Comparison of ENCODE assay signal across 19 cellular contexts in genomic region chr4:3043272-3044020, GRCh38. TPM values are rescaled to one million over a fixed set of nuclear protein-coding genes. Genes with fewer than 3 reads are reported as not detected.
DNase-seq lines count a peak whose midpoint lies in the region; TF ChIP-seq lines count a peak whose summit lies in the region.
"Had no signal": no experiment of that assay in that cellular context is flagged by ENCODE, and none has a peak within 500 bp of the region (broad histone marks: within the 10 kb centered on the region; RNA-seq: fewer than 3 reads in every experiment).

No MANE protein-coding gene starts in this region.

- H2AFZ ChIP-seq in neural progenitor cell (replicated peaks): no peak overlapping the region

- H3K4me3 Mint-ChIP-seq in IgD-negative memory B cell (peak overlapping the region in 3 of 4 donors; percentile 0 to 67 (median 65)), neural progenitor cell (no peak overlapping the region)
- no peak overlapping the region for H3K4me3 Mint-ChIP-seq in activated T-helper 2 cell treated with anti-CD3 and anti-CD28 coated beads, Interferon-gamma antibody, Interleukin-2, Interleukin-4, amounts not matched to agents 10 μg/mL and 5 μg/mL and 100 μg/mL, durations not matched to agents 14 hours and 24 hours and 36 hours (ENCODE audit: low read depth)
- no peak overlapping the region for H3K4me3 Mint-ChIP-seq in activated naive CD4-positive, alpha-beta T cell treated with anti-CD3 and anti-CD28 coated beads, Interleukin-2, amount 10 ng/mL, durations not matched to agents 7 days and 5 days

- H3K4me3 ChIP-seq in coronary artery (no peak overlapping the region), neural progenitor cell (no peak overlapping the region)
- H3K4me3 ChIP-seq: SJCRH30 had no signal

- no peak overlapping the region for H3K9ac ChIP-seq in neural progenitor cell
- H3K9ac ChIP-seq: KMS-11 had no signal

- no peaks in the 10 kb centered on the region for H3K27me3 ChIP-seq in neural progenitor cell
- H3K27me3 ChIP-seq: SJCRH30 had no signal

- no peaks in the 10 kb centered on the region for H3K4me1 ChIP-seq in neural progenitor cell

- H3K9me3 ChIP-seq in neural progenitor cell (ENCODE audit: low read depth): no peaks in the 10 kb centered on the region
- H3K9me3 ChIP-seq: SJCRH30 had no signal

- no peak overlapping the region for H3K27ac ChIP-seq in coronary artery
- H3K27ac ChIP-seq in neural progenitor cell: no peak overlapping the region
- H3K27ac ChIP-seq: KMS-11, SJCRH30 had no signal

- H3K27ac Mint-ChIP-seq in IgD-negative memory B cell (peak overlapping the region; percentile 1 to 89 (median 70)), neural progenitor cell (peak overlapping the region; percentile 37)
- no peak overlapping the region for H3K27ac Mint-ChIP-seq in activated T-helper 2 cell treated with anti-CD3 and anti-CD28 coated beads, Interferon-gamma antibody, Interleukin-2, Interleukin-4, amounts not matched to agents 10 μg/mL and 5 μg/mL and 100 μg/mL, durations not matched to agents 14 hours and 24 hours and 36 hours
- no peak overlapping the region for H3K27ac Mint-ChIP-seq in activated naive CD4-positive, alpha-beta T cell treated with anti-CD3 and anti-CD28 coated beads, Interleukin-2, amount 10 ng/mL, durations not matched to agents 7 days and 5 days

- H4K20me1 ChIP-seq in neural progenitor cell (ENCODE audit: low read depth): no peaks in the 10 kb centered on the region

- intact Hi-C loops in activated T-helper 2 cell treated with anti-CD3 and anti-CD28 coated beads, Interferon-gamma antibody, Interleukin-2, Interleukin-4, amounts not matched to agents 10 μg/mL and 5 μg/mL and 100 μg/mL, durations not matched to agents 14 hours and 24 hours and 36 hours (cut with micrococcal nuclease): no loop called here

- peak; percentile 90 for DNase-seq in CD1c-positive myeloid dendritic cell (ENCODE audit: extremely low spot score)
- DNase-seq in coronary artery (ENCODE audit: low spot score): peak; percentile 46
- DNase-seq in neural progenitor cell (ENCODE audit: low spot score): no peak
- DNase-seq in GDM1 (lab: John Stamatoyannopoulos, UW): no peak
- no peak for DNase-seq in activated T-helper 2 cell treated with anti-CD3 and anti-CD28 coated beads, Interferon-gamma antibody, Interleukin-2, Interleukin-4, amounts not matched to agents 10 μg/mL and 5 μg/mL and 100 μg/mL, durations not matched to agents 14 hours and 24 hours and 36 hours (ENCODE audit: low spot score)
- no peak for DNase-seq in midbrain (lab: John Stamatoyannopoulos, UW)
- DNase-seq in activated naive CD4-positive, alpha-beta T cell treated with anti-CD3 and anti-CD28 coated beads, Interleukin-2, amount 10 ng/mL, durations not matched to agents 7 days and 5 days: no peak
- DNase-seq: DMS79, GOT3, NCI-H1092, NCI-H2081, NCI-H748 treated with DMSO at 0.1 percent for 48 hours, SJCRH30 had no signal

- peaks cover 40 to 52% (median 43%) of the 10 kb centered on the region in 3 donors for H3K4me1 Mint-ChIP-seq in IgD-negative memory B cell
- no peaks in the 10 kb centered on the region for H3K4me1 Mint-ChIP-seq in neural progenitor cell
- peaks cover 43% of the 10 kb centered on the region for H3K4me1 Mint-ChIP-seq in activated T-helper 2 cell treated with anti-CD3 and anti-CD28 coated beads, Interferon-gamma antibody, Interleukin-2, Interleukin-4, amounts not matched to agents 10 μg/mL and 5 μg/mL and 100 μg/mL, durations not matched to agents 14 hours and 24 hours and 36 hours (ENCODE audit: low read depth)
- H3K4me1 Mint-ChIP-seq in activated naive CD4-positive, alpha-beta T cell treated with anti-CD3 and anti-CD28 coated beads, Interleukin-2, amount 10 ng/mL, durations not matched to agents 7 days and 5 days: peaks cover 80% of the 10 kb centered on the region

- CTCF ChIA-PET in activated naive CD4-positive, alpha-beta T cell treated with anti-CD3 and anti-CD28 coated beads, Interleukin-2, amount 10 ng/mL, durations not matched to agents 7 days and 5 days (lab: Charles Lee): no interaction called here

- H3K4me2 ChIP-seq in neural progenitor cell: no peak overlapping the region
- H3K4me2 ChIP-seq: KMS-11 had no signal

- peaks cover 0 to 7% (median 0%) of the 10 kb centered on the region in 3 donors for H3K9me3 Mint-ChIP-seq in IgD-negative memory B cell
- H3K9me3 Mint-ChIP-seq in neural progenitor cell: no peaks in the 10 kb centered on the region
- peaks cover 7% of the 10 kb centered on the region for H3K9me3 Mint-ChIP-seq in activated T-helper 2 cell treated with anti-CD3 and anti-CD28 coated beads, Interferon-gamma antibody, Interleukin-2, Interleukin-4, amounts not matched to agents 10 μg/mL and 5 μg/mL and 100 μg/mL, durations not matched to agents 14 hours and 24 hours and 36 hours
- H3K9me3 Mint-ChIP-seq in activated naive CD4-positive, alpha-beta T cell treated with anti-CD3 and anti-CD28 coated beads, Interleukin-2, amount 10 ng/mL, durations not matched to agents 7 days and 5 days: peaks cover 13% of the 10 kb centered on the region

- H3K27me3 Mint-ChIP-seq in IgD-negative memory B cell (no peaks in the 10 kb centered on the region), neural progenitor cell (ENCODE audit: insufficient read depth, low read depth) (peaks cover 3% of the 10 kb centered on the region)
- no peaks in the 10 kb centered on the region for H3K27me3 Mint-ChIP-seq in activated T-helper 2 cell treated with anti-CD3 and anti-CD28 coated beads, Interferon-gamma antibody, Interleukin-2, Interleukin-4, amounts not matched to agents 10 μg/mL and 5 μg/mL and 100 μg/mL, durations not matched to agents 14 hours and 24 hours and 36 hours (ENCODE audit: low read depth)
- H3K27me3 Mint-ChIP-seq in activated naive CD4-positive, alpha-beta T cell treated with anti-CD3 and anti-CD28 coated beads, Interleukin-2, amount 10 ng/mL, durations not matched to agents 7 days and 5 days: peaks cover 6% of the 10 kb centered on the region

- peaks cover 10% of the 10 kb centered on the region for H3K36me3 Mint-ChIP-seq in IgD-negative memory B cell
- no peaks in the 10 kb centered on the region for H3K36me3 Mint-ChIP-seq in neural progenitor cell
- peaks cover 7% of the 10 kb centered on the region for H3K36me3 Mint-ChIP-seq in activated T-helper 2 cell treated with anti-CD3 and anti-CD28 coated beads, Interferon-gamma antibody, Interleukin-2, Interleukin-4, amounts not matched to agents 10 μg/mL and 5 μg/mL and 100 μg/mL, durations not matched to agents 14 hours and 24 hours and 36 hours (ENCODE audit: low read depth)
- H3K36me3 Mint-ChIP-seq in activated naive CD4-positive, alpha-beta T cell treated with anti-CD3 and anti-CD28 coated beads, Interleukin-2, amount 10 ng/mL, durations not matched to agents 7 days and 5 days: peaks cover 17% of the 10 kb centered on the region
- H3K36me3 Mint-ChIP-seq: CD14-positive monocyte had no signal

- H3K79me2 ChIP-seq in neural progenitor cell (ENCODE audit: low read depth): no peaks in the 10 kb centered on the region

- H3F3A ChIP-seq in neural progenitor cell (ENCODE audit: low read depth): no peaks in the 10 kb centered on the region

- TF ChIP-seq CTCF in coronary artery (IDR thresholded peaks at IDR 0.05) (no peak), neural progenitor cell (IDR thresholded peaks at IDR 0.05) (no peak)

- no peaks in the 10 kb centered on the region for H3K36me3 ChIP-seq in neural progenitor cell
- H3K36me3 ChIP-seq: SJCRH30 had no signal

RNA-seq across cellular contexts. Expression of gene HTT-AS, which starts 30.9 kb away (rescaled TPM):
- not detected for polyA plus RNA-seq in IgD-negative memory B cell
- not detected in 2 replicates for total RNA-seq in neural progenitor cell (ENCODE audit: low replicate concordance)
- not detected in 2 replicates for total RNA-seq in activated T-helper 2 cell treated with anti-CD3 and anti-CD28 coated beads, Interferon-gamma antibody, Interleukin-2, Interleukin-4, amounts not matched to agents 10 μg/mL and 5 μg/mL and 100 μg/mL, durations not matched to agents 14 hours and 24 hours and 36 hours
- total RNA-seq: MCF 10A, NCI-H460, PC-3, SJCRH30 had no signal
- polyA plus RNA-seq: CD14-positive monocyte had no signal

RNA-seq across cellular contexts. Expression of gene HTT, which starts 31.0 kb away (rescaled TPM):
- polyA plus RNA-seq in IgD-negative memory B cell: 10.0 TPM
- total RNA-seq in neural progenitor cell (ENCODE audit: low replicate concordance): 38.9 and 40.2 TPM in 2 replicates
- 65.3 and 71.9 TPM in 2 replicates for total RNA-seq in activated T-helper 2 cell treated with anti-CD3 and anti-CD28 coated beads, Interferon-gamma antibody, Interleukin-2, Interleukin-4, amounts not matched to agents 10 μg/mL and 5 μg/mL and 100 μg/mL, durations not matched to agents 14 hours and 24 hours and 36 hours

Comparison
In these comparisons a context has a peak if more than half of its experiments do, and no peak if none do; other contexts are left out.
1. DNase-seq: peak in CD1c-positive myeloid dendritic cell (single experiment) and coronary artery (single experiment); none in neural progenitor cell (single experiment), GDM1 (single experiment), activated T-helper 2 cell treated with anti-CD3 and anti-CD28 coated beads, Interferon-gamma antibody, Interleukin-2, Interleukin-4, amounts not matched to agents 10 μg/mL and 5 μg/mL and 100 μg/mL, durations not matched to agents 14 hours and 24 hours and 36 hours (single experiment), midbrain (single experiment) and activated naive CD4-positive, alpha-beta T cell treated with anti-CD3 and anti-CD28 coated beads, Interleukin-2, amount 10 ng/mL, durations not matched to agents 7 days and 5 days (single experiment).
2. H3K27ac Mint-ChIP-seq: peak in IgD-negative memory B cell (3 of 3) and neural progenitor cell (single experiment); none in activated T-helper 2 cell treated with anti-CD3 and anti-CD28 coated beads, Interferon-gamma antibody, Interleukin-2, Interleukin-4, amounts not matched to agents 10 μg/mL and 5 μg/mL and 100 μg/mL, durations not matched to agents 14 hours and 24 hours and 36 hours (single experiment) and activated naive CD4-positive, alpha-beta T cell treated with anti-CD3 and anti-CD28 coated beads, Interleukin-2, amount 10 ng/mL, durations not matched to agents 7 days and 5 days (single experiment).
3. H3K4me3 Mint-ChIP-seq: peak in IgD-negative memory B cell (3 of 4); none in neural progenitor cell (single experiment), activated T-helper 2 cell treated with anti-CD3 and anti-CD28 coated beads, Interferon-gamma antibody, Interleukin-2, Interleukin-4, amounts not matched to agents 10 μg/mL and 5 μg/mL and 100 μg/mL, durations not matched to agents 14 hours and 24 hours and 36 hours (single experiment) and activated naive CD4-positive, alpha-beta T cell treated with anti-CD3 and anti-CD28 coated beads, Interleukin-2, amount 10 ng/mL, durations not matched to agents 7 days and 5 days (single experiment).